9 cellular contexts compared by ENCODE assay signal in the genomic region with DNA sequence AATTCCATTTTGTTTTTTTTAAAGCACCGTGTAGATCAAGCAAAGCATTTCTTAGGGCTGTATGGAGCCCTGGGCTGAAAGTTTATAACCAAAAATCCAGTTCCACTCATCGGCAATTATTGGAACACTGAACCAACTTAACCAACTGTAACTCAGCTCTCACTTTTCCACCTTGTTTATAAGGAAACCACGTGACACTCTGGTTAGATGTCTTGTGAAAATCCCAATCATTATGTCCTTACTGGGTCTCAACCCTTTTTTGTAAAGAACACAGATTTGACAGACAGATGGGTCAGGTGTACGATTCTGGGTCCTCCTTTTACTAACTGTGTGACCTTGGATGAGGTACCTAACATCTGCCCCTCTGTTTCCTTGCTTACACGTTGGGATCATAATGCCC. TPM values are rescaled to one million over a fixed set of nuclear protein-coding genes. Genes with fewer than 3 reads are reported as not detected.
"Had no signal": no experiment of that assay in that cellular context is flagged by ENCODE, and none has a peak within 500 bp of the region (broad histone marks: within the 10 kb centered on the region; RNA-seq: fewer than 3 reads in every experiment).

No MANE protein-coding gene starts in this region.

- H3K27ac Mint-ChIP-seq: GM23338, H9 had no signal

- FAIRE-seq: H1, H54, HTR-8/SVneo had no signal

- H3K4me3 ChIP-seq: GM23338 had no signal

- H3K4me3 Mint-ChIP-seq: GM23338, H9 had no signal

- H2AFZ ChIP-seq: GM23338 had no signal

- H3K9me3 Mint-ChIP-seq: GM23338, H9, IgD-negative memory B cell had no signal

- DNase-seq: H9, HCEC 1CT, KG1 had no signal

- ATAC-seq: GM23338 had no signal

- H3K4me2 ChIP-seq: GM23338 had no signal

- H3K36me3 Mint-ChIP-seq: IgD-negative memory B cell had no signal

RNA-seq across cellular contexts. Expression of gene PLA2G5, which starts 6.2 kb away (rescaled TPM):
- total RNA-seq: GM23338, H1, H9, HT-29 had no signal
- polyA plus RNA-seq: GM23338, IgD-negative memory B cell had no signal

RNA-seq across cellular contexts. Expression of gene PLA2G2D, which starts 43.1 kb away (rescaled TPM):
- total RNA-seq: GM23338, H1, H9, HT-29 had no signal
- polyA plus RNA-seq: GM23338, H1 had no signal
